8 cellular contexts compared by ENCODE assay signal in the genomic region with DNA sequence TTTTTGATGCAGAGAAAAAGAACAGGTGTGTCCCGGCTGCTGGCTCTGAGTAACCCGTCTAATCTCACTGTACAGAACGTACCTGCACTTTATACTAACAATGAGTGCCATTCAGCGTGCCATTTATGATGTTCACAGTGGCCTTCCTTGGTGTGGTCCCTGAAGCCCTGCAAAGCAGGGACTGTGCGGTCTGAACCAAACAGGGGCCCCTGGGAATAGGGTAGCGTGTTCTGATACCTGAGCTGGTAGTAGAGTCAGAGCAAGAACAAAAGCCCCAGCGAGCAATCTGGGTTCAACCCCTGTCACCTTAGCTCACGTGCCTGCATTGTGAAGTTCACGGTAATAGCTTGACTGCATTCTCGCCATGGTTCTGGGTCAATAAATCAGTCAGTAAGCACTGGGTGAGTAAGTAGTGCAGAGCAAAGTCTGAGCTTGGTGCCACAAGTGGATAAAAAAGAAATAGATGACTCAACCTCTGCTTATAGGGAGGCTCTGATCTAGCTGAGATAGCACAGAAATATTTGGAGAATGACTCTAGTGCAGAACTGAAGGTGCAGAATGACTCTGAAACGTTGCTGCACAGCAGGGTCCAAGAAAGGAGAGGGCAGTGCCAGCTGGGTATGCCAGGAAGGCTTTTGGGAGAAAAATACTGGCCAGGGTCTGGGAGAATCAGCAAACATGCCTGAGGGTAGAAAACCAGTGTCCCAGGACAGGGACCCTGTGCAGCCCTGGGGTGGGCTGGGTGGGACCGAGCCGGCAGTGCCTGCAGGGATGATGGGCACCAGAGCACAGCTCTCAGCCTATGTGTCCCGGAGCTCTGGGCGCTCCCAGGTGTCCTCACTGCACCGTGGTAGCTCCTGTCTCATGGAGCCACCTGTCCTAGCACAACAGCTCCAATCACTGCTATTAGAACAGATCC.
A peak's percentile ranks its signal among the peaks of the same experiment; 100 is the strongest.
DNase-seq lines count a peak whose midpoint lies in the region; ATAC-seq and TF ChIP-seq lines count a peak whose summit lies in the region.

No MANE protein-coding gene starts in this region.

- peak overlapping the region; percentile 47 for H3K27ac Mint-ChIP-seq in activated T-cell treated with anti-CD3 and anti-CD28 coated beads, Interleukin-2, amount 50 U/mL, for 24 hours

- dilution Hi-C loops in mammary epithelial cell (cut with HindIII; ENCODE audit: low sequenced_read_pairs): no loop called here

- in situ Hi-C loops in mammary epithelial cell (cut with MboI; ENCODE audit: low sequenced_read_pairs in 2 of 2): no loop called here

- H3K79me2 ChIP-seq in mammary epithelial cell (ENCODE audit: insufficient read depth, low read length): no peaks in the 10 kb centered on the region

- H3K9me3 ChIP-seq in mammary epithelial cell (replicated peaks; ENCODE audit: insufficient read depth, low read length): no peaks in the 10 kb centered on the region
- H3K9me3 ChIP-seq in psoas muscle: no peaks in the 10 kb centered on the region

- H3K4me3 ChIP-seq in mammary epithelial cell (replicated peaks in 1 of 3; ENCODE audit: insufficient read depth in 1 of 3, low read depth in 2 of 3, low read length in 3 of 3): no peak overlapping the region
- no peak overlapping the region for H3K4me3 ChIP-seq in psoas muscle

- H3K27me3 Mint-ChIP-seq in activated T-cell treated with anti-CD3 and anti-CD28 coated beads, Interleukin-2, amount 50 U/mL, for 24 hours: peaks cover 5% of the 10 kb centered on the region

- H3K36me3 ChIP-seq in mammary epithelial cell (ENCODE audit: insufficient read depth, low read length) (no peaks in the 10 kb centered on the region), psoas muscle (ENCODE audit: insufficient read depth in 1 of 2, low read depth in 1 of 2) (no peaks in the 10 kb centered on the region)

- no peaks in the 10 kb centered on the region for H3K9me3 Mint-ChIP-seq in activated T-cell treated with anti-CD3 and anti-CD28 coated beads, Interleukin-2, amount 50 U/mL, for 24 hours

- H3K4me2 ChIP-seq in mammary epithelial cell (ENCODE audit: insufficient read depth, low read depth, low read length): no peak overlapping the region

- CTCF ChIA-PET in mammary epithelial cell (lab: Charles Lee; ENCODE audit: low non-redundant PET): no interaction called here

- H3K27me3 ChIP-seq in mammary epithelial cell (ENCODE audit: insufficient read depth, low read length) (peaks cover 17% of the 10 kb centered on the region), psoas muscle (ENCODE audit: insufficient read depth in 3 of 3, low read length in 2 of 3) (no peaks in the 10 kb centered on the region)

- no peak overlapping the region for H3K4me3 Mint-ChIP-seq in activated T-cell treated with anti-CD3 and anti-CD28 coated beads, Interleukin-2, amount 50 U/mL, for 24 hours

- H3K4me1 Mint-ChIP-seq in activated T-cell treated with anti-CD3 and anti-CD28 coated beads, Interleukin-2, amount 50 U/mL, for 24 hours (ENCODE audit: low read depth): peaks cover 29% of the 10 kb centered on the region

- H3K4me1 ChIP-seq in mammary epithelial cell (ENCODE audit: insufficient read depth, low read length) (no peaks in the 10 kb centered on the region), psoas muscle (peaks cover 4% of the 10 kb centered on the region)

- H4K20me1 ChIP-seq in mammary epithelial cell (ENCODE audit: insufficient read depth, low read length): no peaks in the 10 kb centered on the region

- no TSS peak for BruUV-seq in mammary epithelial cell (replicated peaks; lab: Mats Ljungman, UMichigan)

- H3K36me3 Mint-ChIP-seq in activated T-cell treated with anti-CD3 and anti-CD28 coated beads, Interleukin-2, amount 50 U/mL, for 24 hours (ENCODE audit: low read depth): no peaks in the 10 kb centered on the region

- no peak overlapping the region for H3K9ac ChIP-seq in mammary epithelial cell (ENCODE audit: insufficient read depth, low read length)

- H3K27ac ChIP-seq in mammary epithelial cell (ENCODE audit: insufficient read depth, low read depth, low read length) (no peak overlapping the region), psoas muscle (peak overlapping the region; percentile 36)

- WGBS in mammary epithelial cell (ENCODE audit: low coverage, missing lambda C conversion rate): 66% methylated on average over 14 of the region's 16 CpGs
- WGBS in psoas muscle, 3 donors: 45 to 62% (median 56%) methylated on average over 16 of the region's 16 CpGs

- DNase-seq in activated T-cell treated with anti-CD3 and anti-CD28 coated beads, Interleukin-2, amount 50 U/mL, for 24 hours: no peak
- DNase-seq in activated T-cell treated with anti-CD3 and anti-CD28 coated beads for 4 hours (no peak), HS-5 (ENCODE audit: low read depth) (peak; percentile 70), mammary epithelial cell (peak; percentile 75), psoas muscle (no peak), NCI-H526 treated with DMSO at 0.1 percent for 48 hours (lab: John Stamatoyannopoulos, UW) (no peak)

- no peak for TF ChIP-seq CTCF in mammary epithelial cell (conservative IDR thresholded peaks at IDR 0.05 in 1 of 2, IDR thresholded peaks at IDR 0.05 in 1 of 2; ENCODE audit: extremely low read depth in 1 of 2, insufficient read depth in 1 of 2, low read depth in 1 of 2, low read length in 2 of 2)
- no peak for TF ChIP-seq CTCF in psoas muscle (IDR thresholded peaks at IDR 0.05)

- ATAC-seq in psoas muscle (peak; percentile 97 to 99 (median 98)), HG02571 (IDR thresholded peaks at IDR 0.05; ENCODE audit: unreplicated experiment) (no peak), GM18868 (IDR thresholded peaks at IDR 0.05; ENCODE audit: unreplicated experiment) (no peak)

- intact Hi-C loops in mammary epithelial cell (cut with micrococcal nuclease): no loop called here
- intact Hi-C loops in psoas muscle (cut with DNase I): no loop called here

- H2AFZ ChIP-seq in mammary epithelial cell (ENCODE audit: low read depth, low read length): no peak overlapping the region

Comparison
In these comparisons a context has a peak if more than half of its experiments do, and no peak if none do; other contexts are left out.
1. DNase-seq: peak in HS-5 (single experiment) and mammary epithelial cell (single experiment); none in activated T-cell treated with anti-CD3 and anti-CD28 coated beads, Interleukin-2, amount 50 U/mL, for 24 hours (single experiment), activated T-cell treated with anti-CD3 and anti-CD28 coated beads for 4 hours (single experiment), psoas muscle (0 of 2) and NCI-H526 treated with DMSO at 0.1 percent for 48 hours (single experiment).
2. ATAC-seq: peak in psoas muscle (4 of 4); none in HG02571 (single experiment) and GM18868 (single experiment).